Comparison of ENCODE assay signal across 2 cellular contexts in genomic region chr10:119640384-119640783, GRCh38.
TF ChIP-seq lines count a peak whose summit lies in the region.

No MANE protein-coding gene starts in this region.

TF ChIP-seq in HepG2, 621 proteins besides CTCF, POLR2A, EP300 and RAD21:
- no peak for TF ChIP-seq POGZ (CRISPR knock-in tag; IDR thresholded peaks at IDR 0.05)
- no peak for TF ChIP-seq ZBTB34 (CRISPR knock-in tag; IDR thresholded peaks at IDR 0.05)
- TF ChIP-seq ATF7 (IDR thresholded peaks at IDR 0.05): 0 out of 2 replicates have a peak, but pooled peaks have one; percentile 4
- TF ChIP-seq ATF7 (CRISPR knock-in tag; IDR thresholded peaks at IDR 0.05): no peak
- no peak for TF ChIP-seq ZNF101 (CRISPR knock-in tag; IDR thresholded peaks at IDR 0.05; ENCODE audit: borderline replicate concordance, low read depth)
- no peak for TF ChIP-seq ZBTB42 (CRISPR knock-in tag; IDR thresholded peaks at IDR 0.05)
- no peak for TF ChIP-seq NRL (CRISPR knock-in tag; IDR thresholded peaks at IDR 0.05; ENCODE audit: borderline replicate concordance)
- TF ChIP-seq ZHX1 (CRISPR knock-in tag; IDR thresholded peaks at IDR 0.05; ENCODE audit: low read depth): no peak
- 0 out of 2 replicates have a peak, but pooled peaks have one; percentile 6 for TF ChIP-seq RARA (CRISPR knock-in tag; IDR thresholded peaks at IDR 0.05)

TF ChIP-seq in HEK293, 187 proteins besides CTCF, POLR2A, EP300 and RAD21 (continues in another document):
- no peak for TF ChIP-seq ZNF449 (tag by site-specific recombination; IDR thresholded peaks at IDR 0.05)
- no peak for TF ChIP-seq ZNF302 (tag by site-specific recombination; IDR thresholded peaks at IDR 0.05; ENCODE audit: low read depth)
- TF ChIP-seq PRDM1 (tag by site-specific recombination; IDR thresholded peaks at IDR 0.05): no peak
- TF ChIP-seq ZNF2 (tag by site-specific recombination; IDR thresholded peaks at IDR 0.05): no peak
- no peak for TF ChIP-seq ZNF623 (tag by site-specific recombination; IDR thresholded peaks at IDR 0.05)
- TF ChIP-seq SP3 (tag by site-specific recombination; IDR thresholded peaks at IDR 0.05): no peak
- no peak for TF ChIP-seq ZNF148 (tag by site-specific recombination; IDR thresholded peaks at IDR 0.05; ENCODE audit: borderline replicate concordance)
- no peak for TF ChIP-seq YY2 (tag by site-specific recombination; IDR thresholded peaks at IDR 0.05)
- TF ChIP-seq HIC1 (tag by site-specific recombination; IDR thresholded peaks at IDR 0.05): no peak
- no peak for TF ChIP-seq ZNF830 (tag by site-specific recombination; IDR thresholded peaks at IDR 0.05; ENCODE audit: low read depth)
- no peak for TF ChIP-seq KLF8 (tag by site-specific recombination; IDR thresholded peaks at IDR 0.05)
- TF ChIP-seq ZNF311 (tag by site-specific recombination; IDR thresholded peaks at IDR 0.05; ENCODE audit: borderline replicate concordance): no peak
- no peak for TF ChIP-seq ZBTB6 (tag by site-specific recombination; IDR thresholded peaks at IDR 0.05)
- TF ChIP-seq PRDM2 (tag by site-specific recombination; IDR thresholded peaks at IDR 0.05; ENCODE audit: borderline replicate concordance): no peak
- TF ChIP-seq GLIS1 (tag by site-specific recombination; IDR thresholded peaks at IDR 0.05): no peak
- no peak for TF ChIP-seq ZNF621 (tag by site-specific recombination; IDR thresholded peaks at IDR 0.05)
- TF ChIP-seq ZNF324 (tag by site-specific recombination; IDR thresholded peaks at IDR 0.05): no peak
- peak; percentile 44; the same call in 1 of the 2 replicates for TF ChIP-seq ZNF629 (tag by site-specific recombination; IDR thresholded peaks at IDR 0.05)
- no peak for TF ChIP-seq ZNF513 (tag by site-specific recombination; IDR thresholded peaks at IDR 0.05)
- TF ChIP-seq ZSCAN16 (tag by site-specific recombination; IDR thresholded peaks at IDR 0.05): no peak
- peak; percentile 16; the same call in 1 of the 2 replicates for TF ChIP-seq ZNF335 (tag by site-specific recombination; conservative IDR thresholded peaks at IDR 0.05)
- no peak for TF ChIP-seq OSR2 (tag by site-specific recombination; IDR thresholded peaks at IDR 0.05)
- no peak for TF ChIP-seq TCF7L2 (IDR thresholded peaks at IDR 0.05; ENCODE audit: borderline replicate concordance, low read depth, low read length)
- no peak for TF ChIP-seq ZNF626 (tag by site-specific recombination; IDR thresholded peaks at IDR 0.05)
- TF ChIP-seq ZNF274 (IDR thresholded peaks at IDR 0.05; ENCODE audit: low read length): no peak
- TF ChIP-seq ZNF274 (tag by site-specific recombination; IDR thresholded peaks at IDR 0.05; ENCODE audit: borderline replicate concordance): no peak
- TF ChIP-seq ZNF707 (tag by site-specific recombination; IDR thresholded peaks at IDR 0.05): no peak
- TF ChIP-seq ZNF292 (tag by site-specific recombination; IDR thresholded peaks at IDR 0.05; ENCODE audit: borderline replicate concordance, low read depth): no peak
- TF ChIP-seq PRDM10 (tag by site-specific recombination; IDR thresholded peaks at IDR 0.05): peak; percentile 57; the same call in 1 of the 2 replicates
- TF ChIP-seq ZNF776 (tag by site-specific recombination; IDR thresholded peaks at IDR 0.05; ENCODE audit: borderline replicate concordance): no peak
- TF ChIP-seq ZEB2 (tag by site-specific recombination; IDR thresholded peaks at IDR 0.05): 0 out of 2 replicates have a peak, but pooled peaks have one; percentile 14
- TF ChIP-seq YY1 (tag by site-specific recombination; IDR thresholded peaks at IDR 0.05): no peak
- peak; percentile 86 for TF ChIP-seq ZFP69B (tag by site-specific recombination; IDR thresholded peaks at IDR 0.05)
- TF ChIP-seq WT1 (tag by site-specific recombination; IDR thresholded peaks at IDR 0.05): no peak
- no peak for TF ChIP-seq ZNF521 (tag by site-specific recombination; IDR thresholded peaks at IDR 0.05)
- no peak for TF ChIP-seq GLI2 (tag by site-specific recombination; IDR thresholded peaks at IDR 0.05; ENCODE audit: borderline replicate concordance, low read depth)
- no peak for TF ChIP-seq ZBTB1 (tag by site-specific recombination; IDR thresholded peaks at IDR 0.05)
- TF ChIP-seq ZNF112 (tag by site-specific recombination; IDR thresholded peaks at IDR 0.05): no peak
- no peak for TF ChIP-seq ZNF785 (tag by site-specific recombination; IDR thresholded peaks at IDR 0.05)
- TF ChIP-seq GFI1B (tag by site-specific recombination; IDR thresholded peaks at IDR 0.05): no peak
- TF ChIP-seq ZNF510 (tag by site-specific recombination; IDR thresholded peaks at IDR 0.05; ENCODE audit: insufficient replicate concordance): no peak
- TF ChIP-seq ZNF223 (tag by site-specific recombination; IDR thresholded peaks at IDR 0.05): no peak
- TF ChIP-seq ZBTB21 (tag by site-specific recombination; IDR thresholded peaks at IDR 0.05): peak; percentile 60
